ENCODE assay signal across 1 cellular context in genomic region chr10:49254556-49255318, GRCh38.
TF ChIP-seq lines count a peak whose summit lies in the region.

No MANE protein-coding gene starts in this region.

TF ChIP-seq in HepG2, 621 proteins besides CTCF, POLR2A, EP300 and RAD21 (continued from another document):
- TF ChIP-seq SETDB1 (CRISPR knock-in tag; IDR thresholded peaks at IDR 0.05; ENCODE audit: borderline replicate concordance) (no peak), PHF20 (CRISPR knock-in tag; IDR thresholded peaks at IDR 0.05) (no peak), IRF9 (CRISPR knock-in tag; IDR thresholded peaks at IDR 0.05; ENCODE audit: borderline replicate concordance) (no peak), ZNF546 (CRISPR knock-in tag; conservative IDR thresholded peaks at IDR 0.05) (no peak), GMEB1 (CRISPR knock-in tag; IDR thresholded peaks at IDR 0.05; ENCODE audit: borderline replicate concordance) (no peak), ZNF136 (CRISPR knock-in tag; IDR thresholded peaks at IDR 0.05; ENCODE audit: low read depth) (no peak), ZSCAN20 (CRISPR knock-in tag; IDR thresholded peaks at IDR 0.05; ENCODE audit: borderline replicate concordance) (no peak), NR1H2 (CRISPR knock-in tag; IDR thresholded peaks at IDR 0.05; ENCODE audit: borderline replicate concordance, low read depth) (no peak), TBP (CRISPR knock-in tag; IDR thresholded peaks at IDR 0.05) (no peak)
- TF ChIP-seq, protein P1, sequence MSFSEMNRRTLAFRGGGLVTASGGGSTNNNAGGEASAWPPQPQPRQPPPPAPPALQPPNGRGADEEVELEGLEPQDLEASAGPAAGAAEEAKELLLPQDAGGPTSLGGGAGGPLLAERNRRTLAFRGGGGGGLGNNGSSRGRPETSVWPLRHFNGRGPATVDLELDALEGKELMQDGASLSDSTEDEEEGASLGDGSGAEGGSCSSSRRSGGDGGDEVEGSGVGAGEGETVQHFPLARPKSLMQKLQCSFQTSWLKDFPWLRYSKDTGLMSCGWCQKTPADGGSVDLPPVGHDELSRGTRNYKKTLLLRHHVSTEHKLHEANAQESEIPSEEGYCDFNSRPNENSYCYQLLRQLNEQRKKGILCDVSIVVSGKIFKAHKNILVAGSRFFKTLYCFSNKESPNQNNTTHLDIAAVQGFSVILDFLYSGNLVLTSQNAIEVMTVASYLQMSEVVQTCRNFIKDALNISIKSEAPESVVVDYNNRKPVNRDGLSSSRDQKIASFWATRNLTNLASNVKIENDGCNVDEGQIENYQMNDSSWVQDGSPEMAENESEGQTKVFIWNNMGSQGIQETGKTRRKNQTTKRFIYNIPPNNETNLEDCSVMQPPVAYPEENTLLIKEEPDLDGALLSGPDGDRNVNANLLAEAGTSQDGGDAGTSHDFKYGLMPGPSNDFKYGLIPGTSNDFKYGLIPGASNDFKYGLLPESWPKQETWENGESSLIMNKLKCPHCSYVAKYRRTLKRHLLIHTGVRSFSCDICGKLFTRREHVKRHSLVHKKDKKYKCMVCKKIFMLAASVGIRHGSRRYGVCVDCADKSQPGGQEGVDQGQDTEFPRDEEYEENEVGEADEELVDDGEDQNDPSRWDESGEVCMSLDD (CRISPR knock-in tag; IDR thresholded peaks at IDR 0.05; ENCODE audit: borderline replicate concordance), result no peak
- TF ChIP-seq, protein P2, sequence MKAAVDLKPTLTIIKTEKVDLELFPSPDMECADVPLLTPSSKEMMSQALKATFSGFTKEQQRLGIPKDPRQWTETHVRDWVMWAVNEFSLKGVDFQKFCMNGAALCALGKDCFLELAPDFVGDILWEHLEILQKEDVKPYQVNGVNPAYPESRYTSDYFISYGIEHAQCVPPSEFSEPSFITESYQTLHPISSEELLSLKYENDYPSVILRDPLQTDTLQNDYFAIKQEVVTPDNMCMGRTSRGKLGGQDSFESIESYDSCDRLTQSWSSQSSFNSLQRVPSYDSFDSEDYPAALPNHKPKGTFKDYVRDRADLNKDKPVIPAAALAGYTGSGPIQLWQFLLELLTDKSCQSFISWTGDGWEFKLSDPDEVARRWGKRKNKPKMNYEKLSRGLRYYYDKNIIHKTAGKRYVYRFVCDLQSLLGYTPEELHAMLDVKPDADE (CRISPR knock-in tag; IDR thresholded peaks at IDR 0.05), result no peak
- TF ChIP-seq, protein P3, sequence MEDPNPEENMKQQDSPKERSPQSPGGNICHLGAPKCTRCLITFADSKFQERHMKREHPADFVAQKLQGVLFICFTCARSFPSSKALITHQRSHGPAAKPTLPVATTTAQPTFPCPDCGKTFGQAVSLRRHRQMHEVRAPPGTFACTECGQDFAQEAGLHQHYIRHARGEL (CRISPR knock-in tag; IDR thresholded peaks at IDR 0.05), result no peak
